In genomic region chr3:129119365-129120100, GRCh38 we compare ENCODE assay signal across 8 cellular contexts. TPM values are rescaled to one million over a fixed set of nuclear protein-coding genes. Genes with fewer than 3 reads are reported as not detected.
DNase-seq lines count a peak whose midpoint lies in the region; TF ChIP-seq lines count a peak whose summit lies in the region.

No MANE protein-coding gene starts in this region.

- H4K20me1 ChIP-seq in DOHH2 (ENCODE audit: control insufficient read depth, insufficient read depth, low read depth, low read length) (peaks cover 5% of the 10 kb centered on the region; the same call in 1 of the 2 replicates), OCI-LY7 (ENCODE audit: insufficient read depth, low read length) (no peaks in the 10 kb centered on the region)

- no peaks in the 10 kb centered on the region for H3K9me3 ChIP-seq in DOHH2 (ENCODE audit: control insufficient read depth, insufficient read depth, low read length)
- H3K9me3 ChIP-seq in OCI-LY7 (ENCODE audit: low read length): no peaks in the 10 kb centered on the region
- H3K9me3 ChIP-seq in ectodermal cell (ENCODE audit: control insufficient read depth, low read length): no peaks in the 10 kb centered on the region

- DNase-seq in OCI-LY7 (ENCODE audit: low spot score): no peak
- DNase-seq in nephron progenitor cell: no peak
- DNase-seq in stimulated activated naive CD4-positive, alpha-beta T cell (lab: John Stamatoyannopoulos, UW): no peak
- DNase-seq in NCI-H2107 treated with DMSO at 0.1 percent for 48 hours (lab: John Stamatoyannopoulos, UW; ENCODE audit: unreplicated experiment): no peak
- no peak for DNase-seq in NCI-H187 (lab: John Stamatoyannopoulos, UW)
- DNase-seq in ureter (ENCODE audit: low spot score): no peak

- H3K27me3 ChIP-seq in DOHH2 (ENCODE audit: control insufficient read depth, low read length): no peaks in the 10 kb centered on the region
- H3K27me3 ChIP-seq in ectodermal cell (ENCODE audit: control insufficient read depth, insufficient read depth, low read length, poor library complexity, severe bottlenecking): no peaks in the 10 kb centered on the region

- H3K27ac Mint-ChIP-seq in nephron progenitor cell: no peak overlapping the region

- H3K36me3 Mint-ChIP-seq in nephron progenitor cell (ENCODE audit: low read depth): peaks cover 10% of the 10 kb centered on the region

- no peaks in the 10 kb centered on the region for H3K9me3 Mint-ChIP-seq in nephron progenitor cell

- TF ChIP-seq CTCF in DOHH2 (IDR thresholded peaks at IDR 0.05; ENCODE audit: low read depth, low read length, poor library complexity, severe bottlenecking): no peak
- TF ChIP-seq CTCF in OCI-LY7 (conservative IDR thresholded peaks at IDR 0.05; ENCODE audit: low read length): no peak
- no peak for TF ChIP-seq CTCF in nephron progenitor cell (IDR thresholded peaks at IDR 0.05)

- H3K4me3 ChIP-seq in DOHH2 (ENCODE audit: low read length) (peak overlapping the region; percentile 87), OCI-LY7 (ENCODE audit: low read depth, low read length, poor library complexity, severe bottlenecking) (peak overlapping the region; percentile 74), ectodermal cell (ENCODE audit: insufficient read depth, low read depth, low read length) (peak overlapping the region; percentile 66)

- POLR2A ChIA-PET in OCI-LY7 (lab: Charles Lee): interaction anchor here (0.6 to 2.0 kb wide), 5 partner anchors 19 to 281 kb away, joined by 3 to 5 read pairs (median 4); no protein-coding TSS in a partner anchor

- CTCF ChIA-PET in OCI-LY7 (lab: Charles Lee; ENCODE audit: unreplicated experiment): interaction anchor here (0.6 to 1.1 kb wide), 2 partner anchors 66 to 457 kb away, joined by 3 read pairs; no protein-coding TSS in a partner anchor

- WGBS in ectodermal cell, 2 experiments: 66 to 71% methylated on average over 13 of the region's 13 CpGs

- peaks cover 17% of the 10 kb centered on the region for H3F3A ChIP-seq in DOHH2 (ENCODE audit: control insufficient read depth, insufficient read depth)

- peaks cover 62% of the 10 kb centered on the region for H3K4me1 Mint-ChIP-seq in nephron progenitor cell

- BruUV-seq in OCI-LY7 (replicated peaks; lab: Mats Ljungman, UMichigan): no TSS peak

- peaks cover 18% of the 10 kb centered on the region for H3K27me3 Mint-ChIP-seq in nephron progenitor cell (ENCODE audit: low read depth, poor library complexity)

- H3K9me2 ChIP-seq in DOHH2 (replicated peaks; ENCODE audit: control insufficient read depth, low read length) (no peaks in the 10 kb centered on the region), OCI-LY7 (ENCODE audit: insufficient read depth, low read length) (no peaks in the 10 kb centered on the region)

- H3K4me2 ChIP-seq in DOHH2 (ENCODE audit: low read length): peak overlapping the region; percentile 97
- peak overlapping the region; percentile 95 for H3K4me2 ChIP-seq in OCI-LY7 (ENCODE audit: low read length)

- H3K36me3 ChIP-seq in DOHH2 (ENCODE audit: control insufficient read depth, low read length) (no peaks in the 10 kb centered on the region), OCI-LY7 (ENCODE audit: insufficient read depth, low read length) (peaks cover 28% of the 10 kb centered on the region; the same call in 1 of the 2 replicates), ectodermal cell (ENCODE audit: control insufficient read depth, insufficient read depth, low read length) (no peaks in the 10 kb centered on the region)

- H3K4me3 Mint-ChIP-seq in nephron progenitor cell: peak overlapping the region; percentile 84

- H3K4me1 ChIP-seq in DOHH2 (ENCODE audit: control insufficient read depth, low read length) (peaks cover 39% of the 10 kb centered on the region), OCI-LY7 (ENCODE audit: insufficient read depth, low read length, poor library complexity, severe bottlenecking) (peaks cover 65% of the 10 kb centered on the region), ectodermal cell (ENCODE audit: control insufficient read depth, insufficient read depth, low read length) (peaks cover 29% of the 10 kb centered on the region)

- intact Hi-C loops in OCI-LY7 (cut with micrococcal nuclease; ENCODE audit: unreplicated experiment): loop anchor here (1.0 to 5.0 kb wide), 5 partner anchors 42 to 130 kb away; partner anchors contain the start of genes CNBP, COPG1 and ISY1

- H2AFZ ChIP-seq in OCI-LY7 (ENCODE audit: low read length): peak overlapping the region; percentile 45; the same call in 1 of the 2 replicates

- H3K27ac ChIP-seq in DOHH2 (ENCODE audit: low read depth, low read length): peak overlapping the region; percentile 59
- H3K27ac ChIP-seq in OCI-LY7 (ENCODE audit: low read depth, low read length, poor library complexity, severe bottlenecking): peak overlapping the region; percentile 92
- no peak overlapping the region for H3K27ac ChIP-seq in ectodermal cell (ENCODE audit: insufficient read depth, low read depth, low read length, poor library complexity, severe bottlenecking)

- H3K79me2 ChIP-seq in DOHH2 (ENCODE audit: control insufficient read depth, low read length) (peaks cover 5% of the 10 kb centered on the region; the same call in 1 of the 2 replicates), OCI-LY7 (ENCODE audit: insufficient read depth, low read depth, low read length) (peaks cover 31% of the 10 kb centered on the region)

RNA-seq across cellular contexts. Expression of gene RAB43, which starts 2.1 kb away (rescaled TPM):
- total RNA-seq in OCI-LY7 (2014; rRNA removed; shearing (Covaris generic)): 11.6 and 12.5 TPM in 2 replicates
- total RNA-seq in OCI-LY7 (2022) (10.4 and 14.1 TPM in 2 replicates), ureter (27.2 TPM)
- polyA plus RNA-seq in ectodermal cell (2013, experiment 1 of 4): 4.5 TPM
- polyA plus RNA-seq in ectodermal cell (2013, experiment 2 of 4): 6.3 TPM
- 3.5 TPM for polyA plus RNA-seq in ectodermal cell (2013, experiment 3 of 4)
- 3.1 TPM for polyA plus RNA-seq in ectodermal cell (2013, experiment 4 of 4)

RNA-seq across cellular contexts. Expression of gene ISY1, which starts 41.3 kb away (rescaled TPM):
- 34.5 and 40.3 TPM in 2 replicates for total RNA-seq in OCI-LY7 (2014; rRNA removed; shearing (Covaris generic))
- total RNA-seq in OCI-LY7 (2022) (54.9 and 62.1 TPM in 2 replicates), ureter (34.4 TPM)
- 28.2 TPM for polyA plus RNA-seq in ectodermal cell (2013, experiment 1 of 4)
- 28.0 TPM for polyA plus RNA-seq in ectodermal cell (2013, experiment 2 of 4)
- 28.0 TPM for polyA plus RNA-seq in ectodermal cell (2013, experiment 3 of 4)
- 26.1 TPM for polyA plus RNA-seq in ectodermal cell (2013, experiment 4 of 4)

RNA-seq across cellular contexts. Expression of gene GP9, which starts 59.0 kb away (rescaled TPM):
- not detected in 2 replicates for total RNA-seq in OCI-LY7 (2014; rRNA removed; shearing (Covaris generic))
- total RNA-seq in OCI-LY7 (2022) (not detected in 2 replicates), ureter (not detected)
- polyA plus RNA-seq in ectodermal cell (2013, experiment 1 of 4): not detected
- not detected for polyA plus RNA-seq in ectodermal cell (2013, experiment 2 of 4)
- polyA plus RNA-seq in ectodermal cell (2013, experiment 3 of 4): not detected
- polyA plus RNA-seq in ectodermal cell (2013, experiment 4 of 4): not detected
